28 cellular contexts compared by ENCODE assay signal in genomic region chr12:132260721-132261120, GRCh38.
"Had no signal": no experiment of that assay in that cellular context is flagged by ENCODE, and none has a peak within 500 bp of the region (broad histone marks: within the 10 kb centered on the region; RNA-seq: fewer than 3 reads in every experiment).

No MANE protein-coding gene starts in this region.

- FAIRE-seq: pancreas, small intestine had no signal

- H3K9ac ChIP-seq: neural progenitor cell had no signal

- H3K9me3 ChIP-seq: left lung, pancreas, prostate gland, sigmoid colon, spleen, suprapubic skin, thoracic aorta, tibial artery, upper lobe of right lung had no signal

- H3K27ac ChIP-seq: hepatocyte, left lung, neural progenitor cell, pancreas, prostate gland, sigmoid colon, spleen, suprapubic skin, thoracic aorta, tibial artery, upper lobe of right lung had no signal

- H3K4me2 ChIP-seq: hepatocyte, neural progenitor cell had no signal

- DNase-seq: islet precursor cell; kidney glomerular epithelial cell; left colon; mesendoderm; naive B cell; natural killer cell; nephron progenitor cell; retina; sigmoid colon; small intestine; spleen; stimulated activated CD4-positive, alpha-beta T cell treated with anti-CD3 and anti-CD28 coated beads, Interleukin-4, amount 100 ng/mL, for 24 hours; stimulated activated naive CD4-positive, alpha-beta T cell; tibial artery; trophoblast cell; upper lobe of right lung had no signal

- H3K4me3 ChIP-seq: hepatocyte, left lung, lung, neural progenitor cell, pancreas, prostate gland, sigmoid colon, spleen, suprapubic skin, thoracic aorta, tibial artery, upper lobe of right lung had no signal

- H3K36me3 ChIP-seq: left lung, neural progenitor cell, pancreas, prostate gland, sigmoid colon, spleen, suprapubic skin, thoracic aorta, tibial artery, upper lobe of right lung had no signal

- H3K36me3 Mint-ChIP-seq: mesothelial cell of epicardium; naive B cell; natural killer cell; neural progenitor cell; stimulated activated effector memory CD8-positive, alpha-beta T cell treated with anti-CD3 and anti-CD28 coated beads, Interleukin-12 subunit alpha, Interleukin-12 subunit beta, amount 100 ng/mL, for 72 hours had no signal

- ATAC-seq: left colon; left lung; natural killer cell; pancreas; right cardiac atrium; stimulated activated effector memory CD8-positive, alpha-beta T cell treated with anti-CD3 and anti-CD28 coated beads, Interleukin-12 subunit alpha, Interleukin-12 subunit beta, amount 100 ng/mL, for 72 hours; upper lobe of right lung had no signal

- H3K4me1 Mint-ChIP-seq: mesothelial cell of epicardium; natural killer cell; stimulated activated effector memory CD8-positive, alpha-beta T cell treated with anti-CD3 and anti-CD28 coated beads, Interleukin-12 subunit alpha, Interleukin-12 subunit beta, amount 100 ng/mL, for 72 hours had no signal

- H3K9me3 Mint-ChIP-seq: mesothelial cell of epicardium; naive B cell; natural killer cell; nephron progenitor cell; stimulated activated effector memory CD8-positive, alpha-beta T cell treated with anti-CD3 and anti-CD28 coated beads, Interleukin-12 subunit alpha, Interleukin-12 subunit beta, amount 100 ng/mL, for 72 hours; stimulated activated naive CD8-positive, alpha-beta T cell treated with anti-CD3 and anti-CD28 coated beads, Interleukin-15, Interleukin-2, amounts not matched to agents 100 ng/mL and 50 ng/mL, for 24 hours had no signal

- H3K79me2 ChIP-seq: hepatocyte had no signal

- H3K4me1 ChIP-seq: left lung, neural progenitor cell, pancreas, prostate gland, sigmoid colon, spleen, suprapubic skin, tibial artery, upper lobe of right lung had no signal

- H3K4me3 Mint-ChIP-seq: mesothelial cell of epicardium; natural killer cell; nephron progenitor cell; neural progenitor cell; stimulated activated effector memory CD8-positive, alpha-beta T cell treated with anti-CD3 and anti-CD28 coated beads, Interleukin-12 subunit alpha, Interleukin-12 subunit beta, amount 100 ng/mL, for 72 hours; stimulated activated naive CD8-positive, alpha-beta T cell treated with anti-CD3 and anti-CD28 coated beads, Interleukin-15, Interleukin-2, amounts not matched to agents 100 ng/mL and 50 ng/mL, for 24 hours had no signal

- H3K27me3 ChIP-seq: pancreas had no signal

- H2AFZ ChIP-seq: hepatocyte, neural progenitor cell had no signal

- H3K27ac Mint-ChIP-seq: mesothelial cell of epicardium; naive B cell; natural killer cell; nephron progenitor cell; stimulated activated effector memory CD8-positive, alpha-beta T cell treated with anti-CD3 and anti-CD28 coated beads, Interleukin-12 subunit alpha, Interleukin-12 subunit beta, amount 100 ng/mL, for 72 hours; stimulated activated naive CD8-positive, alpha-beta T cell treated with anti-CD3 and anti-CD28 coated beads, Interleukin-15, Interleukin-2, amounts not matched to agents 100 ng/mL and 50 ng/mL, for 24 hours had no signal
